ENCODE assay signal across 1 cellular context in the genomic region with DNA sequence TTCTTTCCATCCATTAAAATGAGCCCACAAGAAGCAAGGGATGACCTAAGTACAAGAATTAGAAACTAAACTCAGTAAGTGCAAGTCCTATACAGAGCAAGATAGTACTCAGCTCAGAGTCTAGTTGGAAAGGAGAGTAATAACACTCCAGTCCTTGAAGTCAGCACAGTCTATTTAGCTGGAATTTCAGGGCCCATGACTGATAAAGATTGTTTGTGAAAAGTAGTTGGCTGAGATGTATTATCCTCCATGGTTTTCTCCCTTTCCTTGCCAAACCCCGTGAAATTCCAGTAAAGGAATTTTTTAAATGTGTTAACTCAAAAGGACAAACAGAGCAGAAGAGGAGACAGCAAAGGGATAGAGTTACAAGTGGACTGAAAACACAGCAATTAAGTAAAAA.
TF ChIP-seq lines count a peak whose summit lies in the region.

No MANE protein-coding gene starts in this region.

TF ChIP-seq in H1, 55 proteins besides CTCF, POLR2A, EP300 and RAD21 (continued from another document):
- no peak for TF ChIP-seq HDAC6 (IDR thresholded peaks at IDR 0.05; ENCODE audit: low read depth, low read length)
- no peak for TF ChIP-seq SP2 (IDR thresholded peaks at IDR 0.05; ENCODE audit: low read length)
- no peak for TF ChIP-seq BRCA1 (IDR thresholded peaks at IDR 0.05; ENCODE audit: low read depth, low read length)
- TF ChIP-seq KDM5A (IDR thresholded peaks at IDR 0.05; ENCODE audit: low read length), result no peak
- no peak for TF ChIP-seq RXRA (IDR thresholded peaks at IDR 0.05; ENCODE audit: insufficient read depth, low read depth, low read length)
- TF ChIP-seq ZNF274 (IDR thresholded peaks at IDR 0.05; ENCODE audit: borderline replicate concordance, extremely low read depth, low read length), result no peak
- TF ChIP-seq CHD1 (IDR thresholded peaks at IDR 0.05; ENCODE audit: low read depth, low read length), result no peak
- TF ChIP-seq FOSL1 (IDR thresholded peaks at IDR 0.05; ENCODE audit: insufficient read depth, low read depth, low read length), result no peak
- no peak for TF ChIP-seq SIN3A (conservative IDR thresholded peaks at IDR 0.05 in 1 of 2, IDR thresholded peaks at IDR 0.05 in 1 of 2; ENCODE audit: low read depth in 1 of 2, low read length in 2 of 2)
- TF ChIP-seq TAF1 (IDR thresholded peaks at IDR 0.05; ENCODE audit: low read depth, low read length), result no peak
- no peak for TF ChIP-seq TBP (IDR thresholded peaks at IDR 0.05; ENCODE audit: low read depth, low read length)
- TF ChIP-seq, protein P1, sequence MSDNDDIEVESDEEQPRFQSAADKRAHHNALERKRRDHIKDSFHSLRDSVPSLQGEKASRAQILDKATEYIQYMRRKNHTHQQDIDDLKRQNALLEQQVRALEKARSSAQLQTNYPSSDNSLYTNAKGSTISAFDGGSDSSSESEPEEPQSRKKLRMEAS (IDR thresholded peaks at IDR 0.05), result no peak
- no peak for TF ChIP-seq CTBP2 (IDR thresholded peaks at IDR 0.05; ENCODE audit: borderline replicate concordance, insufficient read depth, insufficient read length, low read length)
- no peak for TF ChIP-seq EZH2 (IDR thresholded peaks at IDR 0.05; ENCODE audit: low read depth, low read length, severe bottlenecking)
